1 cellular context compared by ENCODE assay signal in genomic region chr7:104862719-104863118, GRCh38.
TF ChIP-seq lines count a peak whose summit lies in the region.

No MANE protein-coding gene starts in this region.

TF ChIP-seq in H1, 55 proteins besides CTCF, POLR2A, EP300 and RAD21 (continued from another document):
- TF ChIP-seq CHD7 (IDR thresholded peaks at IDR 0.05; ENCODE audit: insufficient replicate concordance, low read length) (no peak), SP1 (IDR thresholded peaks at IDR 0.05; ENCODE audit: low read depth, low read length) (no peak), JUN (IDR thresholded peaks at IDR 0.05; ENCODE audit: low read depth, low read length) (no peak), CBX8 (IDR thresholded peaks at IDR 0.05; ENCODE audit: borderline replicate concordance, low read depth, low read length) (no peak), SP4 (IDR thresholded peaks at IDR 0.05; ENCODE audit: low read length) (no peak), MAFK (IDR thresholded peaks at IDR 0.05; ENCODE audit: low read depth, low read length) (no peak), BCL11A (IDR thresholded peaks at IDR 0.05; ENCODE audit: low read depth in 2 of 2, low read length in 2 of 2) (no peak), SIRT6 (IDR thresholded peaks at IDR 0.05; ENCODE audit: low read length) (no peak)
